ENCODE assay signal across 19 cellular contexts in genomic region chr22:29787371-29787980, GRCh38. TPM values are rescaled to one million over a fixed set of nuclear protein-coding genes. Genes with fewer than 3 reads are reported as not detected.
DNase-seq lines count a peak whose midpoint lies in the region; ATAC-seq, FAIRE-seq and TF ChIP-seq lines count a peak whose summit lies in the region.
"Had no signal": no experiment of that assay in that cellular context is flagged by ENCODE, and none has a peak within 500 bp of the region (broad histone marks: within the 10 kb centered on the region; RNA-seq: fewer than 3 reads in every experiment).

No MANE protein-coding gene starts in this region.

- no peaks in the 10 kb centered on the region for H3K9me3 ChIP-seq in GM12878 (replicated peaks; ENCODE audit: control insufficient read depth, insufficient read depth, low read length)
- H3K9me3 ChIP-seq in HepG2 (ENCODE audit: low read length), result no peaks in the 10 kb centered on the region
- H3K9me3 ChIP-seq in psoas muscle, result no peaks in the 10 kb centered on the region
- H3K9me3 ChIP-seq: ascending aorta, right atrium auricular region, uterus had no signal

- SMC1A ChIA-PET in GM12878 (lab: Charles Lee; ENCODE audit: uncharacterized antibody, unreplicated experiment), result no interaction called here

- CTCF ChIA-PET in GM12878 (lab: Yijun Ruan, JAX), result no interaction called here
- CTCF ChIA-PET in HepG2 (lab: Yijun Ruan, JAX; ENCODE audit: low intra/inter-chr PET ratio, low total read pairs), result no interaction called here

- WGBS in GM12878 (ENCODE audit: insufficient coverage, insufficient replicate concordance, low lambda C conversion rate, missing lambda C conversion rate), result 83% methylated on average over 9 of the region's 9 CpGs
- WGBS in HepG2 (ENCODE audit: low lambda C conversion rate), result 77% methylated on average over 5 of the region's 9 CpGs
- WGBS in psoas muscle, 3 donors, result 67 to 75% (median 72%) methylated on average over 9 of the region's 9 CpGs

- FAIRE-seq in GM12878 (lab: Jason Lieb, UNC), result no peak
- FAIRE-seq in HepG2 (lab: Jason Lieb, UNC), result no peak
- FAIRE-seq: H54, keratinocyte had no signal

- DNase-seq in HuH-7 (ENCODE audit: low spot score), result peak; percentile 32
- DNase-seq in GM12878 (ENCODE audit: low read depth, low spot score), result no peak
- peak; percentile 59 for DNase-seq in HepG2 (ENCODE audit: low spot score)
- no peak for DNase-seq in Right ventricle myocardium superior
- no peak for DNase-seq in HK-2 (ENCODE audit: unreplicated experiment)
- DNase-seq in psoas muscle, result no peak
- DNase-seq: activated CD4-positive, alpha-beta T cell treated with anti-CD3 and anti-CD28 coated beads for 36 hours; activated CD8-positive, alpha-beta memory T cell treated with anti-CD3 and anti-CD28 coated beads, Interleukin-2, amount 10 ng/mL, durations not matched to agents 7 days and 5 days; activated effector memory CD4-positive, alpha-beta T cell treated with Interleukin-2 at 50 U/mL for 16 hours; KBM-7; NCI-H1092 treated with DMSO at 0.1 percent for 48 hours; uterus had no signal

- no peak overlapping the region for H3K9ac ChIP-seq in GM12878 (ENCODE audit: control insufficient read depth, insufficient read depth, low read length)
- no peak overlapping the region for H3K9ac ChIP-seq in HepG2 (ENCODE audit: insufficient read depth, low read depth, low read length)

- ATAC-seq in GM12878 (no peak), HepG2 (peak; percentile 79), Right ventricle myocardium superior (ENCODE audit: poor library complexity) (no peak), psoas muscle (no peak)
- ATAC-seq in stimulated activated memory B cell treated with anti-CD40 and anti-IgM and Interleukin-4, amounts not matched to agents 10 μg/mL and 1 μg/mL and 100 μg/mL, for 72 hours, result peak; percentile 34
- ATAC-seq: activated CD4-positive, alpha-beta T cell treated with anti-CD3 and anti-CD28 coated beads for 36 hours; activated CD8-positive, alpha-beta memory T cell treated with anti-CD3 and anti-CD28 coated beads, Interleukin-2, amount 10 ng/mL, durations not matched to agents 7 days and 5 days; Panc1; SK-N-SH treated with all-trans-retinoic acid at 6 μM for 48 hours had no signal

- no peaks in the 10 kb centered on the region for H3K4me1 ChIP-seq in GM12878 (ENCODE audit: control insufficient read depth, insufficient read depth, low read length)
- H3K4me1 ChIP-seq in HepG2 (ENCODE audit: insufficient read depth, low read length), result peaks cover 54% of the 10 kb centered on the region
- H3K4me1 ChIP-seq in psoas muscle, result peaks cover 2% of the 10 kb centered on the region
- H3K4me1 ChIP-seq: ascending aorta had no signal

- intact Hi-C loops in GM12878 (cut with micrococcal nuclease; ENCODE audit: unreplicated experiment), result no loop called here
- intact Hi-C loops in HepG2 (cut with micrococcal nuclease; ENCODE audit: unreplicated experiment), result no loop called here
- intact Hi-C loops in Right ventricle myocardium superior (cut with DNase I), result no loop called here
- intact Hi-C loops in psoas muscle (cut with DNase I), result no loop called here

- no peak overlapping the region for H2AFZ ChIP-seq in GM12878 (ENCODE audit: control insufficient read depth, low read depth, low read length)
- H2AFZ ChIP-seq in HepG2 (ENCODE audit: low read length), result no peak overlapping the region

- no peak overlapping the region for H3K27ac ChIP-seq in GM12878 (ENCODE audit: control insufficient read depth, insufficient read depth)
- no peak overlapping the region for H3K27ac ChIP-seq in HepG2 (ENCODE audit: extremely low read length, insufficient read depth, low read length)
- no peak overlapping the region for H3K27ac ChIP-seq in psoas muscle
- H3K27ac ChIP-seq: ascending aorta, right atrium auricular region, uterus had no signal

- H3K9me3 Mint-ChIP-seq in stimulated activated memory B cell treated with anti-CD40 and anti-IgM and Interleukin-4, amounts not matched to agents 10 μg/mL and 1 μg/mL and 100 μg/mL, for 72 hours, result no peaks in the 10 kb centered on the region

- no peak overlapping the region for H3K27ac Mint-ChIP-seq in stimulated activated memory B cell treated with anti-CD40 and anti-IgM and Interleukin-4, amounts not matched to agents 10 μg/mL and 1 μg/mL and 100 μg/mL, for 72 hours
- H3K27ac Mint-ChIP-seq: activated CD4-positive, alpha-beta T cell treated with anti-CD3 and anti-CD28 coated beads for 36 hours; activated CD8-positive, alpha-beta memory T cell treated with anti-CD3 and anti-CD28 coated beads, Interleukin-2, amount 10 ng/mL, durations not matched to agents 7 days and 5 days had no signal

- in situ Hi-C loops in GM12878 (cut with MboI) (no loop called here), HepG2 (cut with HindIII; ENCODE audit: extremely low pct_ligation_motif_present, low pct_unique_long_range_greater_than_20kb) (no loop called here)

- no peak for TF ChIP-seq CTCF in GM12878 (IDR thresholded peaks at IDR 0.05 in 2 of 3, conservative IDR thresholded peaks at IDR 0.05 in 1 of 3; ENCODE audit: control insufficient read depth in 2 of 3, extremely low read depth in 1 of 3, insufficient read depth in 1 of 3, low read depth in 3 of 3, low read length in 3 of 3)
- TF ChIP-seq CTCF in HepG2 (CRISPR knock-in tag; IDR thresholded peaks at IDR 0.05), result no peak
- TF ChIP-seq CTCF in psoas muscle (IDR thresholded peaks at IDR 0.05), result no peak

- H3K4me2 ChIP-seq in GM12878 (ENCODE audit: control insufficient read depth, insufficient read depth) (no peak overlapping the region), HepG2 (ENCODE audit: low read depth, low read length) (no peak overlapping the region)

- H3K79me2 ChIP-seq in GM12878 (ENCODE audit: control insufficient read depth, insufficient read depth, low read length) (no peaks in the 10 kb centered on the region), HepG2 (ENCODE audit: insufficient read depth, low read length) (no peaks in the 10 kb centered on the region)

- H3K36me3 ChIP-seq in GM12878 (ENCODE audit: control insufficient read depth in 2 of 2, insufficient read depth in 2 of 2, low read length in 1 of 2) (peaks cover 17 to 23% of the 10 kb centered on the region in 2 experiments; a peak in 3 of 4 replicates), HepG2 (replicated peaks in 1 of 2; ENCODE audit: control insufficient read depth in 1 of 2, insufficient read depth in 2 of 2, low read length in 2 of 2) (peaks cover 20 to 41% of the 10 kb centered on the region in 2 experiments), psoas muscle (ENCODE audit: insufficient read depth in 1 of 2, low read depth in 1 of 2) (peaks cover 10 to 59% of the 10 kb centered on the region in 2 donors)
- H3K36me3 ChIP-seq: uterus had no signal

- TF ChIP-seq POLR2A in GM12878 (IDR thresholded peaks at IDR 0.05; ENCODE audit: low read depth, low read length) (peak; percentile 39; the same call in 1 of the 2 replicates), HepG2 (IDR thresholded peaks at IDR 0.05; ENCODE audit: insufficient read depth in 1 of 2, low read depth in 2 of 2, low read length in 2 of 2) (no peak)

- TF ChIP-seq RAD21 in GM12878 (IDR thresholded peaks at IDR 0.05; ENCODE audit: insufficient read depth, low read depth, low read length) (no peak), HepG2 (CRISPR knock-in tag; IDR thresholded peaks at IDR 0.05) (no peak)

- TF ChIP-seq EP300 in GM12878 (IDR thresholded peaks at IDR 0.05; ENCODE audit: borderline replicate concordance in 1 of 2, control insufficient read depth in 1 of 2, low read depth in 2 of 2, low read length in 2 of 2) (no peak), HepG2 (IDR thresholded peaks at IDR 0.05; ENCODE audit: low read depth in 2 of 2, low read length in 2 of 2) (peak in 1 of 2 experiments; percentile 26; a peak in 1 of 4 replicates), HepG2 (CRISPR knock-in tag; IDR thresholded peaks at IDR 0.05; ENCODE audit: borderline replicate concordance) (no peak)

- no peak overlapping the region for H3K4me3 Mint-ChIP-seq in stimulated activated memory B cell treated with anti-CD40 and anti-IgM and Interleukin-4, amounts not matched to agents 10 μg/mL and 1 μg/mL and 100 μg/mL, for 72 hours
- H3K4me3 Mint-ChIP-seq: activated CD4-positive, alpha-beta T cell treated with anti-CD3 and anti-CD28 coated beads for 36 hours; activated CD8-positive, alpha-beta memory T cell treated with anti-CD3 and anti-CD28 coated beads, Interleukin-2, amount 10 ng/mL, durations not matched to agents 7 days and 5 days had no signal

- RAD21 ChIA-PET in GM12878 (lab: Charles Lee; ENCODE audit: unreplicated experiment), result no interaction called here

- no peaks in the 10 kb centered on the region for H3K27me3 Mint-ChIP-seq in stimulated activated memory B cell treated with anti-CD40 and anti-IgM and Interleukin-4, amounts not matched to agents 10 μg/mL and 1 μg/mL and 100 μg/mL, for 72 hours
- H3K27me3 Mint-ChIP-seq: activated CD4-positive, alpha-beta T cell treated with anti-CD3 and anti-CD28 coated beads for 36 hours; activated CD8-positive, alpha-beta memory T cell treated with anti-CD3 and anti-CD28 coated beads, Interleukin-2, amount 10 ng/mL, durations not matched to agents 7 days and 5 days had no signal

- BruUV-seq in GM12878 (replicated peaks; lab: Mats Ljungman, UMichigan) (no TSS peak), HepG2 (replicated peaks; lab: Mats Ljungman, UMichigan) (no TSS peak)

- H3K4me3 ChIP-seq in GM12878 (no peak overlapping the region), HepG2 (replicated peaks in 1 of 3; ENCODE audit: insufficient read depth in 1 of 3, low read depth in 2 of 3, low read length in 3 of 3) (no peak overlapping the region), psoas muscle (no peak overlapping the region)
- H3K4me3 ChIP-seq: ascending aorta, right atrium auricular region, uterus had no signal

- POLR2A ChIA-PET in GM12878 (lab: Charles Lee), result no interaction called here
- POLR2A ChIA-PET in HepG2 (lab: Yijun Ruan, JAX), result no interaction called here

- H4K20me1 ChIP-seq in GM12878 (ENCODE audit: control insufficient read depth, insufficient read depth) (no peaks in the 10 kb centered on the region), HepG2 (ENCODE audit: insufficient read depth, low read length) (no peaks in the 10 kb centered on the region)

- peaks cover 12% of the 10 kb centered on the region for H3K4me1 Mint-ChIP-seq in stimulated activated memory B cell treated with anti-CD40 and anti-IgM and Interleukin-4, amounts not matched to agents 10 μg/mL and 1 μg/mL and 100 μg/mL, for 72 hours
- H3K4me1 Mint-ChIP-seq: activated CD4-positive, alpha-beta T cell treated with anti-CD3 and anti-CD28 coated beads for 36 hours; activated CD8-positive, alpha-beta memory T cell treated with anti-CD3 and anti-CD28 coated beads, Interleukin-2, amount 10 ng/mL, durations not matched to agents 7 days and 5 days had no signal

- H3K27me3 ChIP-seq in GM12878 (replicated peaks in 1 of 2; ENCODE audit: control insufficient read depth in 2 of 2, insufficient read depth in 2 of 2, low read length in 1 of 2) (no peaks in the 10 kb centered on the region), HepG2 (ENCODE audit: control insufficient read depth in 1 of 2, insufficient read depth in 2 of 2, low read length in 2 of 2) (no peaks in the 10 kb centered on the region), psoas muscle (ENCODE audit: insufficient read depth in 3 of 3, low read length in 2 of 3) (no peaks in the 10 kb centered on the region)
- H3K27me3 ChIP-seq: ascending aorta, right atrium auricular region, uterus had no signal

- H3K36me3 Mint-ChIP-seq in stimulated activated memory B cell treated with anti-CD40 and anti-IgM and Interleukin-4, amounts not matched to agents 10 μg/mL and 1 μg/mL and 100 μg/mL, for 72 hours, result peaks cover 52% of the 10 kb centered on the region

RNA-seq across cellular contexts. Expression of gene UQCR10, which starts 20.3 kb away (rescaled TPM):
- 12.0 and 13.8 TPM in 2 replicates for total RNA-seq in GM12878 (2013; cell fraction: nucleolus; rRNA removed)
- 197 and 199 TPM in 2 replicates for total RNA-seq in GM12878 (2014; rRNA removed)
- total RNA-seq in GM12878 (2014; rRNA removed; fragmentation: Illumina TruSeq; extraction: Trizol), result 219 and 220 TPM in 2 replicates
- total RNA-seq in GM12878 (2021), result 134 and 144 TPM in 2 replicates
- 209 TPM for polyA plus RNA-seq in GM12878 (2011; ENCODE audit: low read depth)
- polyA plus RNA-seq in GM12878 (2011; rRNA removed), result 109 and 208 TPM in 2 replicates
- 231 and 307 TPM in 2 replicates for polyA plus RNA-seq in GM12878 (2011; cell fraction: cytosol; rRNA removed)
- 103 and 164 TPM in 2 replicates for polyA plus RNA-seq in GM12878 (2011; cell fraction: nucleus; rRNA removed)
- polyA plus RNA-seq in GM12878 (2012), result 140 and 165 TPM in 2 replicates
- 46.6 and 160 TPM in 2 replicates for polyA plus RNA-seq in GM12878 (2014; fragmentation: Illumina TruSeq; extraction: Trizol)
- polyA plus RNA-seq in GM12878 (2014; fragmentation: Nextera tagmentation; extraction: Ambion mirVana), result 1,000 to 10,000 TPM in 1 of 2 experiments, 100 to 1,000 TPM in 1; 947 to 1,021 TPM
- polyA plus RNA-seq in GM12878 (2014; rRNA removed), result 177 and 220 TPM in 2 replicates
- 100 to 1,000 TPM; 538 to 555 TPM for polyA plus RNA-seq in GM12878 (2016; fragmentation: Nextera tagmentation; extraction: Ambion mirVana)
- 72.2 and 98.5 TPM in 2 replicates for polyA minus RNA-seq in GM12878 (2011; rRNA and poly(A)+ RNA removed)
- 54.5 and 54.7 TPM in 2 replicates for polyA minus RNA-seq in GM12878 (2011; cell fraction: cytosol; rRNA and poly(A)+ RNA removed)
- polyA minus RNA-seq in GM12878 (2011; cell fraction: nucleus; rRNA and poly(A)+ RNA removed), result 41.2 and 69.8 TPM in 2 replicates
- 225 and 309 TPM in 2 replicates for total RNA-seq in HepG2 (2016; rRNA removed; fragmentation: Illumina TruSeq; extraction: Trizol)
- 89.2 and 115 TPM in 2 replicates for total RNA-seq in HepG2 (2016; cell fraction: cytosol; rRNA removed; fragmentation: Illumina TruSeq; extraction: Trizol; ENCODE audit: low read depth)
- 226 and 327 TPM in 2 replicates for total RNA-seq in HepG2 (2016; cell fraction: insoluble cytoplasmic fraction; rRNA removed; fragmentation: Illumina TruSeq; extraction: Trizol)
- total RNA-seq in HepG2 (2016; cell fraction: membrane; rRNA removed; fragmentation: Illumina TruSeq; extraction: Trizol), result 166 and 174 TPM in 2 replicates
- total RNA-seq in HepG2 (2016; cell fraction: nucleus; rRNA removed; fragmentation: Illumina TruSeq; extraction: Trizol), result 63.2 and 78.3 TPM in 2 replicates
- polyA plus RNA-seq in HepG2 (2011; rRNA removed), result 203 and 232 TPM in 2 replicates
- 210 and 287 TPM in 2 replicates for polyA plus RNA-seq in HepG2 (2011; cell fraction: cytosol; rRNA removed)
- 54.5 and 66.4 TPM in 2 replicates for polyA plus RNA-seq in HepG2 (2011; cell fraction: nucleus; rRNA removed)
- 157 and 173 TPM in 2 replicates for polyA plus RNA-seq in HepG2 (2012)
- polyA plus RNA-seq in HepG2 (2016; cell fraction: cytosol; fragmentation: Illumina TruSeq; extraction: Trizol; ENCODE audit: low read depth), result 119 and 141 TPM in 2 replicates
- polyA plus RNA-seq in HepG2 (2016; cell fraction: insoluble cytoplasmic fraction; fragmentation: Illumina TruSeq; extraction: Trizol; ENCODE audit: low read depth), result 316 and 360 TPM in 2 replicates
- polyA plus RNA-seq in HepG2 (2016; cell fraction: membrane; fragmentation: Illumina TruSeq; extraction: Trizol; ENCODE audit: low read depth), result 156 and 169 TPM in 2 replicates
- 145 and 146 TPM in 2 replicates for polyA plus RNA-seq in HepG2 (2016; cell fraction: nucleus; fragmentation: Illumina TruSeq; extraction: Trizol; ENCODE audit: insufficient read depth, low read depth)
- polyA minus RNA-seq in HepG2 (2011; rRNA and poly(A)+ RNA removed; ENCODE audit: low replicate concordance), result 174 and 191 TPM in 2 replicates
- 62.8 and 71.2 TPM in 2 replicates for polyA minus RNA-seq in HepG2 (2011; cell fraction: cytosol; rRNA and poly(A)+ RNA removed)
- 35.6 and 37.2 TPM in 2 replicates for polyA minus RNA-seq in HepG2 (2011; cell fraction: nucleus; rRNA and poly(A)+ RNA removed)
- 381 TPM for total RNA-seq in Right ventricle myocardium superior
- 100 to 1,000 TPM; 247 to 422 (median 337) TPM for total RNA-seq in psoas muscle
- 100 to 1,000 TPM; 411 to 533 (median 483) TPM for polyA plus RNA-seq in psoas muscle

RNA-seq across cellular contexts. Expression of gene ZMAT5, which starts 20.7 kb away (rescaled TPM):
- 6.0 and 6.6 TPM in 2 replicates for total RNA-seq in GM12878 (2013; cell fraction: nucleolus; rRNA removed)
- 25.4 and 28.7 TPM in 2 replicates for total RNA-seq in GM12878 (2014; rRNA removed)
- total RNA-seq in GM12878 (2014; rRNA removed; fragmentation: Illumina TruSeq; extraction: Trizol), result 15.3 and 17.3 TPM in 2 replicates
- total RNA-seq in GM12878 (2021), result 23.1 and 25.7 TPM in 2 replicates
- polyA plus RNA-seq in GM12878 (2011; ENCODE audit: low read depth), result 10.5 TPM
- 11.2 and 20.8 TPM in 2 replicates for polyA plus RNA-seq in GM12878 (2011; rRNA removed)
- polyA plus RNA-seq in GM12878 (2011; cell fraction: cytosol; rRNA removed), result 31.4 and 33.6 TPM in 2 replicates
- polyA plus RNA-seq in GM12878 (2011; cell fraction: nucleus; rRNA removed), result 19.9 and 22.5 TPM in 2 replicates
- polyA plus RNA-seq in GM12878 (2012), result 16.5 and 20.3 TPM in 2 replicates
- polyA plus RNA-seq in GM12878 (2014; fragmentation: Illumina TruSeq; extraction: Trizol), result 5.7 and 15.6 TPM in 2 replicates
- 10 to 100 TPM in 1 of 2 experiments, 1 to 10 TPM in 1; 2.3 to 10.4 TPM for polyA plus RNA-seq in GM12878 (2014; fragmentation: Nextera tagmentation; extraction: Ambion mirVana)
- 30.7 and 32.0 TPM in 2 replicates for polyA plus RNA-seq in GM12878 (2014; rRNA removed)
- 10 to 100 TPM; 38.1 to 43.0 TPM for polyA plus RNA-seq in GM12878 (2016; fragmentation: Nextera tagmentation; extraction: Ambion mirVana)
- 5.6 and 9.8 TPM in 2 replicates for polyA minus RNA-seq in GM12878 (2011; rRNA and poly(A)+ RNA removed)
- 2.9 and 5.4 TPM in 2 replicates for polyA minus RNA-seq in GM12878 (2011; cell fraction: cytosol; rRNA and poly(A)+ RNA removed)
- 3.0 and 3.3 TPM in 2 replicates for polyA minus RNA-seq in GM12878 (2011; cell fraction: nucleus; rRNA and poly(A)+ RNA removed)
- total RNA-seq in HepG2 (2016; rRNA removed; fragmentation: Illumina TruSeq; extraction: Trizol), result 27.8 and 34.7 TPM in 2 replicates
- total RNA-seq in HepG2 (2016; cell fraction: cytosol; rRNA removed; fragmentation: Illumina TruSeq; extraction: Trizol; ENCODE audit: low read depth), result 11.5 and 12.9 TPM in 2 replicates
- total RNA-seq in HepG2 (2016; cell fraction: insoluble cytoplasmic fraction; rRNA removed; fragmentation: Illumina TruSeq; extraction: Trizol), result 26.3 and 38.9 TPM in 2 replicates
- 9.5 and 12.3 TPM in 2 replicates for total RNA-seq in HepG2 (2016; cell fraction: membrane; rRNA removed; fragmentation: Illumina TruSeq; extraction: Trizol)
- total RNA-seq in HepG2 (2016; cell fraction: nucleus; rRNA removed; fragmentation: Illumina TruSeq; extraction: Trizol), result 9.1 and 10.6 TPM in 2 replicates
- 20.7 and 23.3 TPM in 2 replicates for polyA plus RNA-seq in HepG2 (2011; rRNA removed)
- polyA plus RNA-seq in HepG2 (2011; cell fraction: cytosol; rRNA removed), result 17.4 and 24.4 TPM in 2 replicates
- polyA plus RNA-seq in HepG2 (2011; cell fraction: nucleus; rRNA removed), result 14.3 and 16.6 TPM in 2 replicates
- 11.6 and 14.1 TPM in 2 replicates for polyA plus RNA-seq in HepG2 (2012)
- polyA plus RNA-seq in HepG2 (2016; cell fraction: cytosol; fragmentation: Illumina TruSeq; extraction: Trizol; ENCODE audit: low read depth), result 9.4 and 11.6 TPM in 2 replicates
- 32.3 and 35.6 TPM in 2 replicates for polyA plus RNA-seq in HepG2 (2016; cell fraction: insoluble cytoplasmic fraction; fragmentation: Illumina TruSeq; extraction: Trizol; ENCODE audit: low read depth)
- 8.4 and 9.8 TPM in 2 replicates for polyA plus RNA-seq in HepG2 (2016; cell fraction: membrane; fragmentation: Illumina TruSeq; extraction: Trizol; ENCODE audit: low read depth)
- 15.3 and 17.8 TPM in 2 replicates for polyA plus RNA-seq in HepG2 (2016; cell fraction: nucleus; fragmentation: Illumina TruSeq; extraction: Trizol; ENCODE audit: insufficient read depth, low read depth)
- 4.4 and 7.5 TPM in 2 replicates for polyA minus RNA-seq in HepG2 (2011; rRNA and poly(A)+ RNA removed; ENCODE audit: low replicate concordance)
- polyA minus RNA-seq in HepG2 (2011; cell fraction: cytosol; rRNA and poly(A)+ RNA removed), result 4.7 and 6.3 TPM in 2 replicates
- polyA minus RNA-seq in HepG2 (2011; cell fraction: nucleus; rRNA and poly(A)+ RNA removed), result 2.8 and 4.1 TPM in 2 replicates
- total RNA-seq in Right ventricle myocardium superior, result 20.3 TPM
- total RNA-seq in psoas muscle, result 10 to 100 TPM; 12.1 to 32.0 (median 21.8) TPM
- polyA plus RNA-seq in psoas muscle, result 10 to 100 TPM; 27.6 to 46.1 (median 38.0) TPM

RNA-seq across cellular contexts. Expression of gene ASCC2, which starts 50.6 kb away (rescaled TPM):
- total RNA-seq in GM12878 (2013; cell fraction: nucleolus; rRNA removed), result 109 and 129 TPM in 2 replicates
- total RNA-seq in GM12878 (2014; rRNA removed) (37.4 and 47.0 TPM in 2 replicates), GM12878 (2014; rRNA removed; fragmentation: Illumina TruSeq; extraction: Trizol) (38.3 and 39.1 TPM in 2 replicates), GM12878 (2021) (62.1 and 67.9 TPM in 2 replicates), HepG2 (2016; rRNA removed; fragmentation: Illumina TruSeq; extraction: Trizol) (24.3 and 26.3 TPM in 2 replicates), Right ventricle myocardium superior (28.5 TPM), psoas muscle (10 to 100 TPM; 47.1 to 58.6 (median 54.6) TPM)
- 30.0 TPM for polyA plus RNA-seq in GM12878 (2011; ENCODE audit: low read depth)
- polyA plus RNA-seq in GM12878 (2011; rRNA removed) (27.1 and 53.0 TPM in 2 replicates), GM12878 (2014; fragmentation: Illumina TruSeq; extraction: Trizol) (51.0 and 60.1 TPM in 2 replicates), GM12878 (2014; fragmentation: Nextera tagmentation; extraction: Ambion mirVana) (1 to 10 TPM; 5.3 to 6.4 TPM), GM12878 (2014; rRNA removed) (60.7 and 61.9 TPM in 2 replicates), GM12878 (2016; fragmentation: Nextera tagmentation; extraction: Ambion mirVana) (10 to 100 TPM; 89.0 to 91.4 TPM), HepG2 (2011; rRNA removed) (26.2 and 29.9 TPM in 2 replicates), psoas muscle (10 to 100 TPM; 45.7 to 46.7 (median 45.7) TPM)
- polyA plus RNA-seq in GM12878 (2011; cell fraction: cytosol; rRNA removed), result 60.6 and 63.1 TPM in 2 replicates
- polyA plus RNA-seq in GM12878 (2011; cell fraction: nucleus; rRNA removed), result 87.3 and 103 TPM in 2 replicates
- polyA plus RNA-seq in GM12878 (2012), result 42.4 and 48.3 TPM in 2 replicates
- 63.0 and 100 TPM in 2 replicates for polyA minus RNA-seq in GM12878 (2011; rRNA and poly(A)+ RNA removed)
- polyA minus RNA-seq in GM12878 (2011; cell fraction: cytosol; rRNA and poly(A)+ RNA removed), result 22.6 and 28.3 TPM in 2 replicates
- 49.1 and 96.4 TPM in 2 replicates for polyA minus RNA-seq in GM12878 (2011; cell fraction: nucleus; rRNA and poly(A)+ RNA removed)
- 17.6 and 18.6 TPM in 2 replicates for total RNA-seq in HepG2 (2016; cell fraction: cytosol; rRNA removed; fragmentation: Illumina TruSeq; extraction: Trizol; ENCODE audit: low read depth)
- 22.7 and 27.6 TPM in 2 replicates for total RNA-seq in HepG2 (2016; cell fraction: insoluble cytoplasmic fraction; rRNA removed; fragmentation: Illumina TruSeq; extraction: Trizol)
- total RNA-seq in HepG2 (2016; cell fraction: membrane; rRNA removed; fragmentation: Illumina TruSeq; extraction: Trizol), result 25.1 and 25.9 TPM in 2 replicates
- total RNA-seq in HepG2 (2016; cell fraction: nucleus; rRNA removed; fragmentation: Illumina TruSeq; extraction: Trizol), result 25.8 and 29.0 TPM in 2 replicates
- 17.5 and 19.1 TPM in 2 replicates for polyA plus RNA-seq in HepG2 (2011; cell fraction: cytosol; rRNA removed)
- 43.6 and 44.8 TPM in 2 replicates for polyA plus RNA-seq in HepG2 (2011; cell fraction: nucleus; rRNA removed)
- polyA plus RNA-seq in HepG2 (2012), result 21.1 and 26.8 TPM in 2 replicates
- 18.0 and 18.4 TPM in 2 replicates for polyA plus RNA-seq in HepG2 (2016; cell fraction: cytosol; fragmentation: Illumina TruSeq; extraction: Trizol; ENCODE audit: low read depth)
- 35.0 and 42.8 TPM in 2 replicates for polyA plus RNA-seq in HepG2 (2016; cell fraction: insoluble cytoplasmic fraction; fragmentation: Illumina TruSeq; extraction: Trizol; ENCODE audit: low read depth)
- 25.5 and 26.7 TPM in 2 replicates for polyA plus RNA-seq in HepG2 (2016; cell fraction: membrane; fragmentation: Illumina TruSeq; extraction: Trizol; ENCODE audit: low read depth)
- 59.5 and 59.7 TPM in 2 replicates for polyA plus RNA-seq in HepG2 (2016; cell fraction: nucleus; fragmentation: Illumina TruSeq; extraction: Trizol; ENCODE audit: insufficient read depth, low read depth)
- polyA minus RNA-seq in HepG2 (2011; rRNA and poly(A)+ RNA removed; ENCODE audit: low replicate concordance), result 45.5 and 76.2 TPM in 2 replicates
- 17.1 and 17.2 TPM in 2 replicates for polyA minus RNA-seq in HepG2 (2011; cell fraction: cytosol; rRNA and poly(A)+ RNA removed)
- 38.6 and 40.3 TPM in 2 replicates for polyA minus RNA-seq in HepG2 (2011; cell fraction: nucleus; rRNA and poly(A)+ RNA removed)

Comparison
In these comparisons a context has a peak if more than half of its experiments do, and no peak if none do; other contexts are left out.
1. DNase-seq: peak in HuH-7 (single experiment) and HepG2 (single experiment); none in GM12878 (single experiment), Right ventricle myocardium superior (single experiment), HK-2 (single experiment) and psoas muscle (0 of 2).
2. ATAC-seq: peak in HepG2 (single experiment) and stimulated activated memory B cell treated with anti-CD40 and anti-IgM and Interleukin-4, amounts not matched to agents 10 μg/mL and 1 μg/mL and 100 μg/mL, for 72 hours (single experiment); none in GM12878 (single experiment), Right ventricle myocardium superior (single experiment) and psoas muscle (0 of 4).